In the genomic region with DNA sequence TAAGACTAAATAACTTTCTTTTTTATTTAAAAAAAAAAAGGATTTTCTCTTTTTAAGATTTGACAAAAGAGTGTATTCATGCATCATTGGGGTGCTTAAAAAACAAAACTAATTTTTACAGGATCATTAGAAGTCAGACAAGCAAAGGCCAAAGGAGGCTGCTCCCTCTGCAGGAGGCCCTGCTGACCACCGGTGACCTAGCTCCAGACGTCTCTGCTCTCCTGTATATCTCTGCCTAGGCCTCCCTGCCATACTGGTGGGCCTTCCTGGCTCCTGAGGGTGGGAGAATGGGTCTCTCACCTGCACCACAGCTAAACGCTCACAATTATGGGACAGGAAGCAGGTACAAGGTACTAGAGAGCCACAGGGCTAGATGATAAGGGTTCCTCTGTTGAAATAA, we compare ENCODE assay signal across 1 cellular context.
TF ChIP-seq lines count a peak whose summit lies in the region.

No MANE protein-coding gene starts in this region.

TF ChIP-seq in K562, 482 proteins besides CTCF, POLR2A, EP300 and RAD21:
- TF ChIP-seq ILK (tag; IDR thresholded peaks at IDR 0.05; ENCODE audit: borderline replicate concordance, low read depth), result no peak
- no peak for TF ChIP-seq SMARCA5 (IDR thresholded peaks at IDR 0.05)
- TF ChIP-seq ZNF655 (CRISPR knock-in tag; IDR thresholded peaks at IDR 0.05), result no peak
- TF ChIP-seq ZNF511 (CRISPR knock-in tag; IDR thresholded peaks at IDR 0.05), result no peak
- no peak for TF ChIP-seq HEY1 (CRISPR knock-in tag; IDR thresholded peaks at IDR 0.05; ENCODE audit: borderline replicate concordance)
- no peak for TF ChIP-seq NFXL1 (CRISPR knock-in tag; IDR thresholded peaks at IDR 0.05)
- TF ChIP-seq FOS (IDR thresholded peaks at IDR 0.05; ENCODE audit: extremely low read depth, insufficient read length), result no peak
- no peak for TF ChIP-seq MEF2D (tag; conservative IDR thresholded peaks at IDR 0.05; ENCODE audit: low read depth)
- no peak for TF ChIP-seq ZNF764 (CRISPR knock-in tag; IDR thresholded peaks at IDR 0.05; ENCODE audit: low read depth)
- TF ChIP-seq SP1 (CRISPR knock-in tag; IDR thresholded peaks at IDR 0.05), result no peak
- no peak for TF ChIP-seq STAG1 (CRISPR knock-in tag; IDR thresholded peaks at IDR 0.05; ENCODE audit: borderline replicate concordance)
- TF ChIP-seq PPARD (CRISPR knock-in tag; IDR thresholded peaks at IDR 0.05), result no peak
- no peak for TF ChIP-seq CBFA2T3 (IDR thresholded peaks at IDR 0.05)
- no peak for TF ChIP-seq PHF21A (IDR thresholded peaks at IDR 0.05; ENCODE audit: borderline replicate concordance, low read depth)
- no peak for TF ChIP-seq RNF2 (IDR thresholded peaks at IDR 0.05)
- TF ChIP-seq KDM1A (IDR thresholded peaks at IDR 0.05), result no peak
- TF ChIP-seq HDAC3 (IDR thresholded peaks at IDR 0.05; ENCODE audit: borderline replicate concordance, partially characterized antibody), result no peak
- no peak for TF ChIP-seq ZNF124 (CRISPR knock-in tag; IDR thresholded peaks at IDR 0.05)
